ENCODE assay signal across 15 cellular contexts in genomic region chr2:237451582-237452469, GRCh38. TPM values are rescaled to one million over a fixed set of nuclear protein-coding genes. Genes with fewer than 3 reads are reported as not detected.
A peak's percentile ranks its signal among the peaks of the same experiment; 100 is the strongest.
DNase-seq lines count a peak whose midpoint lies in the region; ATAC-seq and TF ChIP-seq lines count a peak whose summit lies in the region.
"Had no signal": no experiment of that assay in that cellular context is flagged by ENCODE, and none has a peak within 500 bp of the region (broad histone marks: within the 10 kb centered on the region; RNA-seq: fewer than 3 reads in every experiment).

No MANE protein-coding gene starts in this region.

- no peaks in the 10 kb centered on the region for H3K36me3 Mint-ChIP-seq in activated CD8-positive, alpha-beta memory T cell treated with anti-CD3 and anti-CD28 coated beads, Interleukin-2, amount 10 ng/mL, durations not matched to agents 7 days and 5 days
- H3K36me3 Mint-ChIP-seq in brain = no peaks in the 10 kb centered on the region
- no peaks in the 10 kb centered on the region for H3K36me3 Mint-ChIP-seq in stimulated activated effector memory CD8-positive, alpha-beta T cell treated with anti-CD3 and anti-CD28 coated beads, Interleukin-12 subunit alpha, Interleukin-12 subunit beta, amount 100 ng/mL, for 72 hours
- no peaks in the 10 kb centered on the region for H3K36me3 Mint-ChIP-seq in T-cell
- H3K36me3 Mint-ChIP-seq: naive B cell had no signal

- H3K9me3 Mint-ChIP-seq in activated CD8-positive, alpha-beta memory T cell treated with anti-CD3 and anti-CD28 coated beads, Interleukin-2, amount 10 ng/mL, durations not matched to agents 7 days and 5 days (ENCODE audit: low read depth) = no peaks in the 10 kb centered on the region
- H3K9me3 Mint-ChIP-seq in brain = no peaks in the 10 kb centered on the region
- H3K9me3 Mint-ChIP-seq in stimulated activated effector memory CD8-positive, alpha-beta T cell treated with anti-CD3 and anti-CD28 coated beads, Interleukin-12 subunit alpha, Interleukin-12 subunit beta, amount 100 ng/mL, for 72 hours = no peaks in the 10 kb centered on the region
- H3K9me3 Mint-ChIP-seq in T-cell = no peaks in the 10 kb centered on the region
- H3K9me3 Mint-ChIP-seq: activated T-helper 2 cell treated with anti-CD3 and anti-CD28 coated beads, Interferon-gamma antibody, Interleukin-2, Interleukin-4, amounts not matched to agents 10 μg/mL and 5 μg/mL and 100 μg/mL, durations not matched to agents 14 hours and 24 hours and 36 hours; IgD-negative memory B cell had no signal

- CTCF ChIA-PET in activated CD8-positive, alpha-beta memory T cell treated with anti-CD3 and anti-CD28 coated beads, Interleukin-2, amount 10 ng/mL, durations not matched to agents 7 days and 5 days (lab: Charles Lee) = no interaction called here
- CTCF ChIA-PET in T-cell (lab: Charles Lee) = interaction anchor here in 1 of 2 donors (0.6 kb wide), 1 partner anchor 10 kb away, joined by 3 read pairs; no protein-coding TSS in a partner anchor

- H3K4me1 Mint-ChIP-seq in activated CD8-positive, alpha-beta memory T cell treated with anti-CD3 and anti-CD28 coated beads, Interleukin-2, amount 10 ng/mL, durations not matched to agents 7 days and 5 days = no peaks in the 10 kb centered on the region
- peaks cover 20% of the 10 kb centered on the region for H3K4me1 Mint-ChIP-seq in brain
- H3K4me1 Mint-ChIP-seq in stimulated activated effector memory CD8-positive, alpha-beta T cell treated with anti-CD3 and anti-CD28 coated beads, Interleukin-12 subunit alpha, Interleukin-12 subunit beta, amount 100 ng/mL, for 72 hours = peaks cover 39% of the 10 kb centered on the region
- peaks cover 9 to 18% (median 10%) of the 10 kb centered on the region in 3 donors for H3K4me1 Mint-ChIP-seq in T-cell
- H3K4me1 Mint-ChIP-seq: naive B cell had no signal

- H3K27me3 Mint-ChIP-seq in activated CD8-positive, alpha-beta memory T cell treated with anti-CD3 and anti-CD28 coated beads, Interleukin-2, amount 10 ng/mL, durations not matched to agents 7 days and 5 days = no peaks in the 10 kb centered on the region
- peaks cover 30% of the 10 kb centered on the region for H3K27me3 Mint-ChIP-seq in brain
- no peaks in the 10 kb centered on the region for H3K27me3 Mint-ChIP-seq in T-cell

- no peak for ATAC-seq in activated CD8-positive, alpha-beta memory T cell treated with anti-CD3 and anti-CD28 coated beads, Interleukin-2, amount 10 ng/mL, durations not matched to agents 7 days and 5 days
- ATAC-seq in stimulated activated effector memory CD8-positive, alpha-beta T cell treated with anti-CD3 and anti-CD28 coated beads, Interleukin-12 subunit alpha, Interleukin-12 subunit beta, amount 100 ng/mL, for 72 hours = no peak
- ATAC-seq in T-cell (replicated peaks in 1 of 4) = no peak
- ATAC-seq: HCT116 had no signal

- H3K4me3 Mint-ChIP-seq in activated CD8-positive, alpha-beta memory T cell treated with anti-CD3 and anti-CD28 coated beads, Interleukin-2, amount 10 ng/mL, durations not matched to agents 7 days and 5 days = no peak overlapping the region
- H3K4me3 Mint-ChIP-seq in brain = peak overlapping the region in 2 of 5 experiments; percentile 9 to 21
- H3K4me3 Mint-ChIP-seq in stimulated activated effector memory CD8-positive, alpha-beta T cell treated with anti-CD3 and anti-CD28 coated beads, Interleukin-12 subunit alpha, Interleukin-12 subunit beta, amount 100 ng/mL, for 72 hours = no peak overlapping the region
- no peak overlapping the region for H3K4me3 Mint-ChIP-seq in T-cell
- H3K4me3 Mint-ChIP-seq: naive B cell had no signal

- TF ChIP-seq CTCF in brain (conservative IDR thresholded peaks at IDR 0.05) = peak; percentile 21 to 37

- H3K27ac Mint-ChIP-seq in activated CD8-positive, alpha-beta memory T cell treated with anti-CD3 and anti-CD28 coated beads, Interleukin-2, amount 10 ng/mL, durations not matched to agents 7 days and 5 days = no peak overlapping the region
- H3K27ac Mint-ChIP-seq in brain (peak overlapping the region in 3 of 5 experiments; percentile 11 to 91 (median 68)), T-cell (no peak overlapping the region)
- H3K27ac Mint-ChIP-seq in stimulated activated effector memory CD8-positive, alpha-beta T cell treated with anti-CD3 and anti-CD28 coated beads, Interleukin-12 subunit alpha, Interleukin-12 subunit beta, amount 100 ng/mL, for 72 hours = peak overlapping the region; percentile 46
- H3K27ac Mint-ChIP-seq: activated T-helper 2 cell treated with anti-CD3 and anti-CD28 coated beads, Interferon-gamma antibody, Interleukin-2, Interleukin-4, amounts not matched to agents 10 μg/mL and 5 μg/mL and 100 μg/mL, durations not matched to agents 14 hours and 24 hours and 36 hours; IgD-negative memory B cell had no signal

- POLR2A ChIA-PET in T-cell (lab: Charles Lee) = no interaction called here

- peak; percentile 39 for DNase-seq in activated CD8-positive, alpha-beta memory T cell treated with anti-CD3 and anti-CD28 coated beads, Interleukin-2, amount 50 U/mL, for 48 hours
- no peak for DNase-seq in activated CD8-positive, alpha-beta memory T cell treated with anti-CD3 and anti-CD28 coated beads, Interleukin-2, amount 10 ng/mL, durations not matched to agents 7 days and 5 days
- DNase-seq in iPS-NIHi11 (ENCODE audit: low spot score) = peak; percentile 80
- DNase-seq in stimulated activated effector memory CD8-positive, alpha-beta T cell treated with anti-CD3 and anti-CD28 coated beads, Interleukin-12 subunit alpha, Interleukin-12 subunit beta, amount 100 ng/mL, for 72 hours (ENCODE audit: low spot score in 2 of 2) = no peak
- no peak for DNase-seq in HT-29 (ENCODE audit: low spot score)
- no peak for DNase-seq in T-cell
- DNase-seq in NCI-H748 treated with DMSO at 0.1 percent for 48 hours (lab: John Stamatoyannopoulos, UW) = no peak
- DNase-seq: activated CD4-positive, alpha-beta T cell treated with anti-CD3 and anti-CD28 coated beads for 4 hours; DMS53; naive B cell; NCI-H1694 had no signal

RNA-seq across cellular contexts. Expression of gene MLPH, which starts 35.2 kb away (rescaled TPM):
- not detected for total RNA-seq in activated CD8-positive, alpha-beta memory T cell treated with anti-CD3 and anti-CD28 coated beads, Interleukin-2, amount 10 ng/mL, durations not matched to agents 7 days and 5 days
- 2.8 TPM for polyA plus RNA-seq in brain (ENCODE audit: insufficient read depth, low read depth, low replicate concordance)
- 66.1 and 67.8 TPM in 2 replicates for total RNA-seq in HT-29 (2014; rRNA removed; shearing (Covaris generic))
- total RNA-seq in T-cell = 1 to 10 TPM in 1 of 5 donors, under 1 TPM in 2, not detected in 2; 0.55 to 1.4 (median 0.72) TPM
- total RNA-seq: activated T-helper 2 cell treated with anti-CD3 and anti-CD28 coated beads, Interferon-gamma antibody, Interleukin-2, Interleukin-4, amounts not matched to agents 10 μg/mL and 5 μg/mL and 100 μg/mL, durations not matched to agents 14 hours and 24 hours and 36 hours had no signal
- polyA plus RNA-seq: IgD-negative memory B cell had no signal

RNA-seq across cellular contexts. Expression of gene COL6A3, which starts 37.9 kb away (rescaled TPM):
- 1 to 10 TPM in 1 of 2 experiments, under 1 TPM in 1; 0.53 to 1.5 TPM for total RNA-seq in activated CD8-positive, alpha-beta memory T cell treated with anti-CD3 and anti-CD28 coated beads, Interleukin-2, amount 10 ng/mL, durations not matched to agents 7 days and 5 days
- 4.8 TPM for polyA plus RNA-seq in brain (ENCODE audit: insufficient read depth, low read depth, low replicate concordance)
- total RNA-seq in HT-29 (2014; rRNA removed; shearing (Covaris generic)) = 0.03 TPM in 1 of 2 replicates, not detected in the other
- 1 to 10 TPM; 1.5 to 2.9 (median 2.5) TPM for total RNA-seq in T-cell
- polyA plus RNA-seq: IgD-negative memory B cell had no signal

Comparison
In these comparisons a context has a peak if more than half of its experiments do, and no peak if none do; other contexts are left out.
1. DNase-seq: peak in activated CD8-positive, alpha-beta memory T cell treated with anti-CD3 and anti-CD28 coated beads, Interleukin-2, amount 50 U/mL, for 48 hours (single experiment) and iPS-NIHi11 (single experiment); none in activated CD8-positive, alpha-beta memory T cell treated with anti-CD3 and anti-CD28 coated beads, Interleukin-2, amount 10 ng/mL, durations not matched to agents 7 days and 5 days (single experiment), stimulated activated effector memory CD8-positive, alpha-beta T cell treated with anti-CD3 and anti-CD28 coated beads, Interleukin-12 subunit alpha, Interleukin-12 subunit beta, amount 100 ng/mL, for 72 hours (0 of 2), HT-29 (single experiment), T-cell (0 of 34) and NCI-H748 treated with DMSO at 0.1 percent for 48 hours (single experiment).
2. H3K27ac Mint-ChIP-seq: peak in brain (3 of 5) and stimulated activated effector memory CD8-positive, alpha-beta T cell treated with anti-CD3 and anti-CD28 coated beads, Interleukin-12 subunit alpha, Interleukin-12 subunit beta, amount 100 ng/mL, for 72 hours (single experiment); none in activated CD8-positive, alpha-beta memory T cell treated with anti-CD3 and anti-CD28 coated beads, Interleukin-2, amount 10 ng/mL, durations not matched to agents 7 days and 5 days (single experiment) and T-cell (0 of 2).
3. RNA of gene MLPH, which starts 35.2 kb away (total RNA-seq): 66.1 to 67.8 TPM in HT-29; 0.55 to 1.4 TPM in T-cell and not detected in activated CD8-positive, alpha-beta memory T cell treated with anti-CD3 and anti-CD28 coated beads, Interleukin-2, amount 10 ng/mL, durations not matched to agents 7 days and 5 days; every median in the first group is over 10 times any median in the second.